Comparison of ENCODE assay signal across 1 cellular context in the genomic region with DNA sequence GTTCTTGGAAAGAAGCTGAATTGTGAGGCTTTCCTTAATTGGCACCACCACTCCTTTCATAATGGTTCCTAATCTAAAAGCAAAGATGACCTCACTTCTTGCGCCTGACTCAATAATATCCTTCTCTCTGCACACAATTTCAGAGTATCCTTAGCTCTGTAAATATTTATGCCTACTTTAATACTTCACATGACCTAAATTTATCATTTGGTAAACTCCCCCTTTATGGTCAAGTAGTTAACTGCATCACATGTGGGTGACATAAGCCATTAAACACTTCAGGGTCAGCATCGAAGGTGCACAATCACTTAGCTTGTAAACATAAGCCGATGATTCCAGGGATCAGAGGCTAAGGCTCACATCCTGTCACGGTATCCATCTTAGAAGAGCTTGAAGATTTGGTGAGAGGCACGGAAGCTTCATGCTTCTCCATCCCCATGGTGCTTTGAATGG.
TF ChIP-seq lines count a peak whose summit lies in the region.

No MANE protein-coding gene starts in this region.

TF ChIP-seq in IMR-90, 13 proteins besides CTCF, POLR2A, EP300 and RAD21 (continued from another document):
- TF ChIP-seq, protein P1, sequence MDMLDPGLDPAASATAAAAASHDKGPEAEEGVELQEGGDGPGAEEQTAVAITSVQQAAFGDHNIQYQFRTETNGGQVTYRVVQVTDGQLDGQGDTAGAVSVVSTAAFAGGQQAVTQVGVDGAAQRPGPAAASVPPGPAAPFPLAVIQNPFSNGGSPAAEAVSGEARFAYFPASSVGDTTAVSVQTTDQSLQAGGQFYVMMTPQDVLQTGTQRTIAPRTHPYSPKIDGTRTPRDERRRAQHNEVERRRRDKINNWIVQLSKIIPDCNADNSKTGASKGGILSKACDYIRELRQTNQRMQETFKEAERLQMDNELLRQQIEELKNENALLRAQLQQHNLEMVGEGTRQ (IDR thresholded peaks at IDR 0.05; ENCODE audit: low read depth, low read length), result no peak
- TF ChIP-seq SMC3 (IDR thresholded peaks at IDR 0.05; ENCODE audit: low read depth, low read length) (no peak), MAZ (IDR thresholded peaks at IDR 0.05; ENCODE audit: borderline replicate concordance, low read depth, low read length) (no peak), RFX5 (IDR thresholded peaks at IDR 0.05; ENCODE audit: low read depth, low read length) (no peak), CHD1 (IDR thresholded peaks at IDR 0.05; ENCODE audit: low read depth, low read length) (no peak)
- TF ChIP-seq, protein P2, sequence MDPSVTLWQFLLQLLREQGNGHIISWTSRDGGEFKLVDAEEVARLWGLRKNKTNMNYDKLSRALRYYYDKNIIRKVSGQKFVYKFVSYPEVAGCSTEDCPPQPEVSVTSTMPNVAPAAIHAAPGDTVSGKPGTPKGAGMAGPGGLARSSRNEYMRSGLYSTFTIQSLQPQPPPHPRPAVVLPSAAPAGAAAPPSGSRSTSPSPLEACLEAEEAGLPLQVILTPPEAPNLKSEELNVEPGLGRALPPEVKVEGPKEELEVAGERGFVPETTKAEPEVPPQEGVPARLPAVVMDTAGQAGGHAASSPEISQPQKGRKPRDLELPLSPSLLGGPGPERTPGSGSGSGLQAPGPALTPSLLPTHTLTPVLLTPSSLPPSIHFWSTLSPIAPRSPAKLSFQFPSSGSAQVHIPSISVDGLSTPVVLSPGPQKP (IDR thresholded peaks at IDR 0.05; ENCODE audit: borderline replicate concordance, low read depth, low read length), result no peak
